ENCODE assay signal across 15 cellular contexts in the genomic region with DNA sequence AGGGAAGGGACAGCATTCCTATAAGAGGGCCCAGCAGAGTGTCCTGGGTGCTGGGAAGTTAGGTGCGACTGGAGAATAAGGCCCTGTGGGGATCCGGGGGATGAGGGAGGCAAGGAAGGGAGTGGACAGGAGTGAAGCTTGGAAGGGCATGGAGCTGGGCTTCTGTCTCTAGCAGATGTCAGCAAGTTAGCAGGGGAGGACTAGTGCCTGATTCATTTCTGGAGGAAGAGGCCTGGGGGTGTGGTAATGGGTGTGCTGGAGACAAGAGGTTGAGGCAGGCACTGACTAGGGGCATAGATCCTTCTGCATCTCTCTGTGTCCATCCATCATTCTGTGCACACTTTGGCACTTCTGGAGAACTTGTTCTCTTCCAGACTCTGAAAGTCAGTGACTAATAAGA.
A peak's percentile ranks its signal among the peaks of the same experiment; 100 is the strongest.
DNase-seq lines count a peak whose midpoint lies in the region; FAIRE-seq and TF ChIP-seq lines count a peak whose summit lies in the region.
"Had no signal": no experiment of that assay in that cellular context is flagged by ENCODE, and none has a peak within 500 bp of the region (broad histone marks: within the 10 kb centered on the region; RNA-seq: fewer than 3 reads in every experiment).

No MANE protein-coding gene starts in this region.

- no peak for DNase-seq in activated CD4-positive, alpha-beta T cell treated with anti-CD3 and anti-CD28 coated beads, Interleukin-2, amount 10 ng/mL, durations not matched to agents 7 days and 5 days
- DNase-seq in activated CD4-positive, alpha-beta T cell treated with anti-CD3 and anti-CD28 coated beads, Interleukin-2, amount 50 U/mL, for 48 hours: no peak
- DNase-seq in GM12892 (ENCODE audit: insufficient read length) (no peak), ecto neural progenitor cell (ENCODE audit: low spot score) (peak; percentile 32), COLO829 (ENCODE audit: low spot score) (no peak), HPDE6-E6E7 (ENCODE audit: extremely low spot score) (no peak), DMS53 (lab: John Stamatoyannopoulos, UW) (no peak)
- no peak for DNase-seq in activated CD4-positive, alpha-beta memory T cell treated with anti-CD3 and anti-CD28 coated beads, Interleukin-2, amount 10 ng/mL, durations not matched to agents 7 days and 5 days
- DNase-seq: DMS79, NCI-H1417, NCI-H2081, NCI-H345 had no signal

- TF ChIP-seq POLR2A in GM12892 (IDR thresholded peaks at IDR 0.05; ENCODE audit: low read depth, low read length): no peak

- no peak overlapping the region for H3K4me3 Mint-ChIP-seq in activated CD4-positive, alpha-beta T cell treated with anti-CD3 and anti-CD28 coated beads, Interleukin-2, amount 10 ng/mL, durations not matched to agents 7 days and 5 days
- H3K4me3 Mint-ChIP-seq in activated CD4-positive, alpha-beta memory T cell treated with anti-CD3 and anti-CD28 coated beads, Interleukin-2, amount 10 ng/mL, durations not matched to agents 7 days and 5 days: no peak overlapping the region
- H3K4me3 Mint-ChIP-seq: CD14-positive monocyte had no signal

- peaks cover 58% of the 10 kb centered on the region for H3K4me1 Mint-ChIP-seq in activated CD4-positive, alpha-beta T cell treated with anti-CD3 and anti-CD28 coated beads, Interleukin-2, amount 10 ng/mL, durations not matched to agents 7 days and 5 days
- peaks cover 80% of the 10 kb centered on the region for H3K4me1 Mint-ChIP-seq in activated CD4-positive, alpha-beta memory T cell treated with anti-CD3 and anti-CD28 coated beads, Interleukin-2, amount 10 ng/mL, durations not matched to agents 7 days and 5 days

- POLR2A ChIA-PET in activated CD4-positive, alpha-beta T cell treated with anti-CD3 and anti-CD28 coated beads, Interleukin-2, amount 10 ng/mL, durations not matched to agents 7 days and 5 days (lab: Charles Lee): no interaction called here
- POLR2A ChIA-PET in activated CD4-positive, alpha-beta memory T cell treated with anti-CD3 and anti-CD28 coated beads, Interleukin-2, amount 10 ng/mL, durations not matched to agents 7 days and 5 days (lab: Charles Lee): no interaction called here

- CTCF ChIA-PET in activated CD4-positive, alpha-beta T cell treated with anti-CD3 and anti-CD28 coated beads, Interleukin-2, amount 10 ng/mL, durations not matched to agents 7 days and 5 days (lab: Charles Lee): interaction anchor here (1.0 to 1.7 kb wide), 2 partner anchors 11 to 14 kb away, joined by 3 read pairs; no protein-coding TSS in a partner anchor
- CTCF ChIA-PET in activated CD4-positive, alpha-beta memory T cell treated with anti-CD3 and anti-CD28 coated beads, Interleukin-2, amount 10 ng/mL, durations not matched to agents 7 days and 5 days (lab: Charles Lee): interaction anchor here (1.2 to 2.7 kb wide), 2 partner anchors 9 to 14 kb away, joined by 5 to 10 read pairs; no protein-coding TSS in a partner anchor

- H3K27ac Mint-ChIP-seq in activated CD4-positive, alpha-beta T cell treated with anti-CD3 and anti-CD28 coated beads, Interleukin-2, amount 10 ng/mL, durations not matched to agents 7 days and 5 days: peak overlapping the region; percentile 47
- peak overlapping the region; percentile 5 for H3K27ac Mint-ChIP-seq in activated CD4-positive, alpha-beta memory T cell treated with anti-CD3 and anti-CD28 coated beads, Interleukin-2, amount 10 ng/mL, durations not matched to agents 7 days and 5 days
- H3K27ac Mint-ChIP-seq: CD14-positive monocyte, IgD-negative memory B cell had no signal

- peak; percentile 38 for FAIRE-seq in GM12892 (lab: Jason Lieb, UNC)
- FAIRE-seq: A204.1 had no signal

- H3K27me3 Mint-ChIP-seq in activated CD4-positive, alpha-beta T cell treated with anti-CD3 and anti-CD28 coated beads, Interleukin-2, amount 10 ng/mL, durations not matched to agents 7 days and 5 days: peaks cover 12% of the 10 kb centered on the region
- H3K27me3 Mint-ChIP-seq in activated CD4-positive, alpha-beta memory T cell treated with anti-CD3 and anti-CD28 coated beads, Interleukin-2, amount 10 ng/mL, durations not matched to agents 7 days and 5 days: peaks cover 23% of the 10 kb centered on the region

- H3K36me3 Mint-ChIP-seq in activated CD4-positive, alpha-beta T cell treated with anti-CD3 and anti-CD28 coated beads, Interleukin-2, amount 10 ng/mL, durations not matched to agents 7 days and 5 days (ENCODE audit: low read depth): peaks cover 10% of the 10 kb centered on the region
- H3K36me3 Mint-ChIP-seq in activated CD4-positive, alpha-beta memory T cell treated with anti-CD3 and anti-CD28 coated beads, Interleukin-2, amount 10 ng/mL, durations not matched to agents 7 days and 5 days (ENCODE audit: low read depth): no peaks in the 10 kb centered on the region
- H3K36me3 Mint-ChIP-seq: CD14-positive monocyte, IgD-negative memory B cell had no signal

- H3K9me3 Mint-ChIP-seq in activated CD4-positive, alpha-beta T cell treated with anti-CD3 and anti-CD28 coated beads, Interleukin-2, amount 10 ng/mL, durations not matched to agents 7 days and 5 days: peaks cover 3% of the 10 kb centered on the region
- no peaks in the 10 kb centered on the region for H3K9me3 Mint-ChIP-seq in activated CD4-positive, alpha-beta memory T cell treated with anti-CD3 and anti-CD28 coated beads, Interleukin-2, amount 10 ng/mL, durations not matched to agents 7 days and 5 days
- H3K9me3 Mint-ChIP-seq: CD14-positive monocyte had no signal
